Comparison of ENCODE assay signal across 19 cellular contexts in genomic region chr18:54205951-54206350, GRCh38. TPM values are rescaled to one million over a fixed set of nuclear protein-coding genes. Genes with fewer than 3 reads are reported as not detected.
DNase-seq lines count a peak whose midpoint lies in the region; ATAC-seq and TF ChIP-seq lines count a peak whose summit lies in the region.
"Had no signal": no experiment of that assay in that cellular context is flagged by ENCODE, and none has a peak within 500 bp of the region (broad histone marks: within the 10 kb centered on the region; RNA-seq: fewer than 3 reads in every experiment).

No MANE protein-coding gene starts in this region.

- POLR2A ChIA-PET in PC-3 (lab: Charles Lee; ENCODE audit: unreplicated experiment) (interaction anchor here (0.6 kb wide), 1 partner anchor 54 kb away, joined by 9 read pairs; no protein-coding TSS in a partner anchor), GM10248 (lab: Yijun Ruan, JAX) (no interaction called here)

- no peak overlapping the region for H3K27ac ChIP-seq in CD4-positive, CD25-positive, alpha-beta regulatory T cell (ENCODE audit: insufficient read depth, low read length, poor library complexity, severe bottlenecking)
- H3K27ac ChIP-seq in PC-3 (ENCODE audit: low read length) (no peak overlapping the region), endodermal cell (ENCODE audit: low read depth, low read length) (no peak overlapping the region), tibial artery (peak overlapping the region in 1 of 2 donors; percentile 17)
- H3K27ac ChIP-seq: sigmoid colon, SJCRH30 had no signal

- TF ChIP-seq CTCF in PC-3 (conservative IDR thresholded peaks at IDR 0.05; ENCODE audit: low read depth, low read length) (no peak), endodermal cell (conservative IDR thresholded peaks at IDR 0.05) (no peak), GM10248 (IDR thresholded peaks at IDR 0.05; ENCODE audit: control extremely low read depth, extremely low read depth, low read depth, missing control alignments) (no peak), tibial artery (IDR thresholded peaks at IDR 0.05) (no peak)

- intact Hi-C loops in PC-3 (cut with micrococcal nuclease) (loop anchor here (2.0 kb wide), 1 partner anchor 17 kb away; no protein-coding TSS in a partner anchor), tibial artery (cut with DNase I; ENCODE audit: low total_unique reads) (no loop called here)

- CTCF ChIA-PET in PC-3 (lab: Charles Lee) (interaction anchor here (0.6 kb wide), 2 partner anchors 214 to 507 kb away, joined by 3 to 4 read pairs; no protein-coding TSS in a partner anchor), GM10248 (lab: Yijun Ruan, JAX) (interaction anchor here (1.1 to 2.8 kb wide), 2 partner anchors 10 to 64 kb away, joined by 3 to 12 read pairs; no protein-coding TSS in a partner anchor)

- no peaks in the 10 kb centered on the region for H3K9me2 ChIP-seq in PC-3 (replicated peaks; ENCODE audit: low read length)

- no peaks in the 10 kb centered on the region for H3F3A ChIP-seq in PC-3 (ENCODE audit: low read length, unreplicated experiment)

- peaks cover 0 to 2% (median 0%) of the 10 kb centered on the region in 7 donors for H3K9me3 Mint-ChIP-seq in CD4-positive, CD25-positive, alpha-beta regulatory T cell
- H3K9me3 Mint-ChIP-seq in endodermal cell (no peaks in the 10 kb centered on the region), naive B cell (no peaks in the 10 kb centered on the region)
- H3K9me3 Mint-ChIP-seq: CD8-positive, alpha-beta T cell; IgD-negative memory B cell; stimulated activated naive CD8-positive, alpha-beta T cell treated with anti-CD3 and anti-CD28 coated beads, Interleukin-15, amount 100 ng/mL, for 72 hours had no signal

- peak overlapping the region in 1 of 4 donors; percentile 4 for H3K4me3 Mint-ChIP-seq in CD4-positive, CD25-positive, alpha-beta regulatory T cell
- H3K4me3 Mint-ChIP-seq in endodermal cell = no peak overlapping the region
- H3K4me3 Mint-ChIP-seq in naive B cell = no peak overlapping the region
- H3K4me3 Mint-ChIP-seq: CD8-positive, alpha-beta T cell; IgD-negative memory B cell had no signal

- H3K4me1 Mint-ChIP-seq in CD4-positive, CD25-positive, alpha-beta regulatory T cell = peaks cover 43 to 60% (median 50%) of the 10 kb centered on the region in 4 donors
- H3K4me1 Mint-ChIP-seq in endodermal cell (peaks cover 22% of the 10 kb centered on the region), naive B cell (peaks cover 57 to 68% (median 65%) of the 10 kb centered on the region in 3 donors)

- no peaks in the 10 kb centered on the region for H3K9me3 ChIP-seq in CD4-positive, CD25-positive, alpha-beta regulatory T cell (ENCODE audit: control insufficient read depth in 2 of 2, low read length in 2 of 2)
- no peaks in the 10 kb centered on the region for H3K9me3 ChIP-seq in PC-3 (ENCODE audit: low read length)
- peaks cover 5% of the 10 kb centered on the region for H3K9me3 ChIP-seq in endodermal cell (ENCODE audit: control insufficient read depth, low read length)
- H3K9me3 ChIP-seq in tibial artery = no peaks in the 10 kb centered on the region
- H3K9me3 ChIP-seq: adrenal gland, mucosa of descending colon, sigmoid colon, SJCRH30 had no signal

- no peak for ATAC-seq in CD4-positive, CD25-positive, alpha-beta regulatory T cell (ENCODE audit: low read depth in 2 of 2)
- peak; percentile 66; the same call in 1 of the 2 replicates for ATAC-seq in PC-3
- ATAC-seq in naive B cell (ENCODE audit: low read depth in 2 of 2) = no peak
- no peak for ATAC-seq in HG03432 (IDR thresholded peaks at IDR 0.05; ENCODE audit: unreplicated experiment)
- ATAC-seq: activated CD4-positive, CD25-positive, alpha-beta regulatory T cell treated with anti-CD3 and anti-CD28 coated beads, Interleukin-2, amount 50 U/mL, for 24 hours; CD8-positive, alpha-beta T cell; stimulated activated naive CD8-positive, alpha-beta T cell treated with anti-CD3 and anti-CD28 coated beads, Interleukin-15, amount 100 ng/mL, for 72 hours had no signal

- H3K27me3 Mint-ChIP-seq in CD4-positive, CD25-positive, alpha-beta regulatory T cell = no peaks in the 10 kb centered on the region
- H3K27me3 Mint-ChIP-seq in endodermal cell (ENCODE audit: insufficient read depth) (no peaks in the 10 kb centered on the region), naive B cell (no peaks in the 10 kb centered on the region)
- H3K27me3 Mint-ChIP-seq: IgD-negative memory B cell; stimulated activated naive CD8-positive, alpha-beta T cell treated with anti-CD3 and anti-CD28 coated beads, Interleukin-15, amount 100 ng/mL, for 72 hours had no signal

- peaks cover 82% of the 10 kb centered on the region for H3K79me2 ChIP-seq in PC-3 (ENCODE audit: low read length)

- H3K4me2 ChIP-seq in PC-3 (ENCODE audit: low read length) = no peak overlapping the region

- H3K4me3 ChIP-seq in CD4-positive, CD25-positive, alpha-beta regulatory T cell (ENCODE audit: low read depth, low read length) = peak overlapping the region; percentile 21
- H3K4me3 ChIP-seq in PC-3 (ENCODE audit: low read length) = no peak overlapping the region
- no peak overlapping the region for H3K4me3 ChIP-seq in endodermal cell (ENCODE audit: low read length)
- H3K4me3 ChIP-seq in tibial artery = no peak overlapping the region
- H3K4me3 ChIP-seq: mucosa of descending colon, sigmoid colon, SJCRH30 had no signal

- peaks cover 39% of the 10 kb centered on the region for H3K36me3 ChIP-seq in CD4-positive, CD25-positive, alpha-beta regulatory T cell (ENCODE audit: control insufficient read depth, insufficient read depth, low read length)
- H3K36me3 ChIP-seq in PC-3 (ENCODE audit: low read depth, low read length) = peaks cover 30% of the 10 kb centered on the region
- peaks cover 40% of the 10 kb centered on the region for H3K36me3 ChIP-seq in endodermal cell (ENCODE audit: control insufficient read depth, insufficient read depth, low read length)
- peaks cover 5 to 32% (median 19%) of the 10 kb centered on the region in 3 donors for H3K36me3 ChIP-seq in tibial artery

- no peaks in the 10 kb centered on the region for H3K27me3 ChIP-seq in CD4-positive, CD25-positive, alpha-beta regulatory T cell (ENCODE audit: control insufficient read depth, insufficient read depth, low read length)
- H3K27me3 ChIP-seq in PC-3 (ENCODE audit: low read length) (no peaks in the 10 kb centered on the region), endodermal cell (ENCODE audit: control insufficient read depth, insufficient read depth, low read length, poor library complexity, severe bottlenecking) (no peaks in the 10 kb centered on the region), tibial artery (no peaks in the 10 kb centered on the region)
- H3K27me3 ChIP-seq: adrenal gland, sigmoid colon, SJCRH30 had no signal

- H3K27ac Mint-ChIP-seq in CD4-positive, CD25-positive, alpha-beta regulatory T cell = peak overlapping the region in 1 of 3 donors; percentile 38
- H3K27ac Mint-ChIP-seq in endodermal cell (peak overlapping the region; percentile 45), naive B cell (peak overlapping the region in 4 of 6 donors; percentile 30 to 82 (median 38))
- H3K27ac Mint-ChIP-seq: IgD-negative memory B cell had no signal

- no TSS peak for BruUV-seq in PC-3 (replicated peaks; lab: Mats Ljungman, UMichigan)

- peaks cover 35% of the 10 kb centered on the region for H4K20me1 ChIP-seq in PC-3 (ENCODE audit: low read length)

- no peak for DNase-seq in CD4-positive, CD25-positive, alpha-beta regulatory T cell
- DNase-seq in PC-3 (no peak), endodermal cell (no peak), naive B cell (no peak), GM10248 (ENCODE audit: extremely low spot score) (no peak), tibial artery (no peak), SKM-1 treated with dmso at 0.1 percent for 144 hours (lab: John Stamatoyannopoulos, UW; ENCODE audit: unreplicated experiment) (no peak)
- DNase-seq: activated CD8-positive, alpha-beta memory T cell treated with anti-CD3 and anti-CD28 coated beads for 24 hours; adrenal gland; CD8-positive, alpha-beta T cell; DMS79; mucosa of descending colon; NCI-H2029; sigmoid colon; SJCRH30; stimulated activated naive CD8-positive, alpha-beta T cell treated with anti-CD3 and anti-CD28 coated beads, Interleukin-15, amount 100 ng/mL, for 72 hours had no signal

- H3K36me3 Mint-ChIP-seq in CD4-positive, CD25-positive, alpha-beta regulatory T cell = peaks cover 15% of the 10 kb centered on the region
- peaks cover 35% of the 10 kb centered on the region for H3K36me3 Mint-ChIP-seq in endodermal cell (ENCODE audit: low read depth)
- H3K36me3 Mint-ChIP-seq in naive B cell = peaks cover 14 to 18% of the 10 kb centered on the region in 2 donors

- WGBS in endodermal cell (ENCODE audit: insufficient coverage in 1 of 2, insufficient read length in 1 of 2), 2 experiments = 100% methylated on average over 1 of the region's 1 CpG

- peaks cover 27% of the 10 kb centered on the region for H3K4me1 ChIP-seq in CD4-positive, CD25-positive, alpha-beta regulatory T cell (ENCODE audit: control insufficient read depth, insufficient read depth, low read length, poor library complexity, severe bottlenecking)
- H3K4me1 ChIP-seq in PC-3 (ENCODE audit: insufficient read depth, low read length) (peaks cover 5% of the 10 kb centered on the region), endodermal cell (ENCODE audit: control insufficient read depth, insufficient read depth, low read length) (no peaks in the 10 kb centered on the region), tibial artery (peaks cover 0 to 38% (median 13%) of the 10 kb centered on the region in 4 donors)
- H3K4me1 ChIP-seq: SJCRH30 had no signal

- H2AFZ ChIP-seq in PC-3 (ENCODE audit: low read length) = no peak overlapping the region

- H3K9ac ChIP-seq in PC-3 (ENCODE audit: low read length) (no peak overlapping the region), endodermal cell (ENCODE audit: extremely low read depth, low read length, poor library complexity, severe bottlenecking) (no peak overlapping the region)

RNA-seq across cellular contexts. Expression of gene MBD2, which starts 18.5 kb away (rescaled TPM):
- 132 TPM for total RNA-seq in CD4-positive, CD25-positive, alpha-beta regulatory T cell
- polyA plus RNA-seq in CD4-positive, CD25-positive, alpha-beta regulatory T cell = 10 to 100 TPM in 3 of 4 donors, 1 to 10 TPM in 1; 8.4 to 26.8 (median 18.5) TPM
- total RNA-seq in PC-3 (2014; rRNA removed) = 31.9 and 37.0 TPM in 2 replicates
- 10 to 100 TPM; 35.9 to 39.2 TPM for total RNA-seq in endodermal cell
- polyA plus RNA-seq in endodermal cell (2013, experiment 1 of 2) = 36.6 TPM
- polyA plus RNA-seq in endodermal cell (2013, experiment 2 of 2) = 44.6 TPM
- 10 to 100 TPM; 11.5 to 39.0 (median 22.7) TPM for polyA plus RNA-seq in naive B cell (ENCODE audit: low read depth in 6 of 6)
